28 cellular contexts compared by ENCODE assay signal in the genomic region with DNA sequence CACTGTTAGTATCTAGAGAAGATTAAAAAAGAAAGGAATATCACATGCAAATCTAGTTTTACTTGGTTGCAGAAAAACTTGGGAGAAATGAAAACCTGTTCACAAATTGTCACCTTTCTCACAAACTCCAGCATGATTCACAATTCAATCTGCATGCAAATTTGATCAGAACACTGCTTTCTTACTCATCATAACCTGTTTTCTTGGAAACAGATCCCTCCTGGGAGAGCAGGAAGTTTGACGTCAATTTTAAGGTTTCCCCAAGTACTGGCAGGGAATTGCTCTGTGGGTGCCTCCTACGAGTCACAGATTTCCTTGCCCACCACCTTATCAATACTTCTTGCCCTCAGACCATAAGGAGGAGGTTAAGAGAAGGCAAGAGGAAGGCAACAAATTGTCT. TPM values are rescaled to one million over a fixed set of nuclear protein-coding genes. Genes with fewer than 3 reads are reported as not detected.
DNase-seq lines count a peak whose midpoint lies in the region; ATAC-seq and TF ChIP-seq lines count a peak whose summit lies in the region.
"Had no signal": no experiment of that assay in that cellular context is flagged by ENCODE, and none has a peak within 500 bp of the region (broad histone marks: within the 10 kb centered on the region; RNA-seq: fewer than 3 reads in every experiment).

No MANE protein-coding gene starts in this region.

- H3K9ac ChIP-seq in mammary epithelial cell (ENCODE audit: insufficient read depth, low read length): no peak overlapping the region
- no peak overlapping the region for H3K9ac ChIP-seq in MM.1S (ENCODE audit: low read length)

- H3K27me3 Mint-ChIP-seq in activated naive CD4-positive, alpha-beta T cell treated with anti-CD3 and anti-CD28 coated beads for 36 hours (ENCODE audit: low read depth): peaks cover 21% of the 10 kb centered on the region

- H4K20me1 ChIP-seq in mammary epithelial cell (ENCODE audit: insufficient read depth, low read length): no peaks in the 10 kb centered on the region
- H4K20me1 ChIP-seq in MM.1S (ENCODE audit: insufficient read depth, low read length): no peaks in the 10 kb centered on the region

- H3K27ac ChIP-seq in mammary epithelial cell (ENCODE audit: insufficient read depth, low read depth, low read length) (no peak overlapping the region), MM.1S (ENCODE audit: low read length) (no peak overlapping the region), stomach (no peak overlapping the region)
- H3K27ac ChIP-seq: SK-N-MC had no signal

- no peak for TF ChIP-seq CTCF in mammary epithelial cell (conservative IDR thresholded peaks at IDR 0.05 in 1 of 2, IDR thresholded peaks at IDR 0.05 in 1 of 2; ENCODE audit: extremely low read depth in 1 of 2, insufficient read depth in 1 of 2, low read depth in 1 of 2, low read length in 2 of 2)
- TF ChIP-seq CTCF in MM.1S (IDR thresholded peaks at IDR 0.05; ENCODE audit: low read length): no peak
- TF ChIP-seq CTCF in stomach (IDR thresholded peaks at IDR 0.05): no peak

- 63% methylated on average over 2 of the region's 2 CpGs for WGBS in mammary epithelial cell (ENCODE audit: low coverage, missing lambda C conversion rate)
- 23 to 36% (median 27%) methylated on average over 2 of the region's 2 CpGs for WGBS in stomach, 5 donors

- CTCF ChIA-PET in mammary epithelial cell (lab: Charles Lee; ENCODE audit: low non-redundant PET): no interaction called here
- CTCF ChIA-PET in activated naive CD4-positive, alpha-beta T cell treated with anti-CD3 and anti-CD28 coated beads for 36 hours (lab: Charles Lee): no interaction called here

- BruUV-seq in mammary epithelial cell (replicated peaks; lab: Mats Ljungman, UMichigan): no TSS peak

- H3K4me2 ChIP-seq in mammary epithelial cell (ENCODE audit: insufficient read depth, low read depth, low read length) (no peak overlapping the region), MM.1S (ENCODE audit: low read depth, low read length) (no peak overlapping the region)

- H3K9me3 ChIP-seq in mammary epithelial cell (replicated peaks; ENCODE audit: insufficient read depth, low read length) (no peaks in the 10 kb centered on the region), MM.1S (replicated peaks; ENCODE audit: insufficient read depth, low read length) (no peaks in the 10 kb centered on the region), stomach (peaks cover 0 to 10% (median 6%) of the 10 kb centered on the region in 4 donors)
- H3K9me3 ChIP-seq: BE2C had no signal

- H3K4me3 ChIP-seq in mammary epithelial cell (replicated peaks in 1 of 3; ENCODE audit: insufficient read depth in 1 of 3, low read depth in 2 of 3, low read length in 3 of 3) (no peak overlapping the region), MM.1S (ENCODE audit: low read length) (no peak overlapping the region), stomach (no peak overlapping the region)
- H3K4me3 ChIP-seq: SK-N-MC had no signal

- H3K36me3 Mint-ChIP-seq in activated naive CD4-positive, alpha-beta T cell treated with anti-CD3 and anti-CD28 coated beads for 36 hours (ENCODE audit: low read depth): no peaks in the 10 kb centered on the region
- H3K36me3 Mint-ChIP-seq: CD14-positive monocyte; CD8-positive, alpha-beta memory T cell had no signal

- H3K4me1 ChIP-seq in mammary epithelial cell (ENCODE audit: insufficient read depth, low read length) (no peaks in the 10 kb centered on the region), MM.1S (ENCODE audit: low read length) (no peaks in the 10 kb centered on the region), stomach (peaks cover 0 to 16% (median 4%) of the 10 kb centered on the region in 4 donors)
- H3K4me1 ChIP-seq: BE2C had no signal

- no peaks in the 10 kb centered on the region for H3K4me1 Mint-ChIP-seq in activated naive CD4-positive, alpha-beta T cell treated with anti-CD3 and anti-CD28 coated beads for 36 hours (ENCODE audit: low read depth)
- H3K4me1 Mint-ChIP-seq: CD14-positive monocyte; CD8-positive, alpha-beta memory T cell had no signal

- H3K27me3 ChIP-seq in mammary epithelial cell (ENCODE audit: insufficient read depth, low read length) (no peaks in the 10 kb centered on the region), MM.1S (replicated peaks; ENCODE audit: insufficient read depth, low read length) (no peaks in the 10 kb centered on the region), stomach (no peaks in the 10 kb centered on the region)
- H3K27me3 ChIP-seq: BE2C had no signal

- TF ChIP-seq POLR2A in stomach (IDR thresholded peaks at IDR 0.05): no peak

- H3K79me2 ChIP-seq in mammary epithelial cell (ENCODE audit: insufficient read depth, low read length): no peaks in the 10 kb centered on the region
- H3K79me2 ChIP-seq in MM.1S (ENCODE audit: low read length): no peaks in the 10 kb centered on the region

- no peak overlapping the region for H3K4me3 Mint-ChIP-seq in activated naive CD4-positive, alpha-beta T cell treated with anti-CD3 and anti-CD28 coated beads for 36 hours
- H3K4me3 Mint-ChIP-seq: CD14-positive monocyte; CD8-positive, alpha-beta memory T cell had no signal

- dilution Hi-C loops in mammary epithelial cell (cut with HindIII; ENCODE audit: low sequenced_read_pairs): no loop called here

- no peak for TF ChIP-seq EP300 in stomach (IDR thresholded peaks at IDR 0.05)

- H2AFZ ChIP-seq in mammary epithelial cell (ENCODE audit: low read depth, low read length) (no peak overlapping the region), MM.1S (ENCODE audit: low read length) (no peak overlapping the region)

- DNase-seq in Daoy (ENCODE audit: low read depth) (peak; percentile 29), mammary epithelial cell (peak; percentile 12), kidney tubule cell (ENCODE audit: low spot score) (peak; percentile 34), MM.1S (no peak), stomach (no peak)
- DNase-seq in activated naive CD4-positive, alpha-beta T cell treated with anti-CD3 and anti-CD28 coated beads for 36 hours: no peak
- DNase-seq in stimulated activated CD4-positive, alpha-beta T cell treated with anti-CD3 and anti-CD28 coated beads, Interleukin-4, amount 100 ng/mL, for 1 hour: no peak
- DNase-seq: 8988T; ACHN; BE2C; CD8-positive, alpha-beta memory T cell; DMS 273 treated with DMSO at 0.1 percent for 48 hours; DMS79 treated with DMSO at 0.1 percent for 48 hours; Karpas-422; NCI-H1105 treated with DMSO at 0.1 percent for 48 hours; NCI-H146; NCI-H1930; NCI-H2107; NCI-H446 treated with DMSO at 0.1 percent for 48 hours; NCI-H526; NCI-H82; NK-92 treated with Interleukin-12 subunit alpha and Interleukin-12 subunit beta, amount 100 ng/mL, for 24 hours; RPMI8226; SHP77 treated with DMSO at 0.1 percent for 48 hours had no signal

- peak; percentile 68 for ATAC-seq in esophagus mucosa
- ATAC-seq: HepG2 had no signal

- H3K9me3 Mint-ChIP-seq in activated naive CD4-positive, alpha-beta T cell treated with anti-CD3 and anti-CD28 coated beads for 36 hours: peaks cover 9% of the 10 kb centered on the region

- H3K27ac Mint-ChIP-seq in activated naive CD4-positive, alpha-beta T cell treated with anti-CD3 and anti-CD28 coated beads for 36 hours: no peak overlapping the region
- H3K27ac Mint-ChIP-seq: CD14-positive monocyte; CD8-positive, alpha-beta memory T cell had no signal

- no peaks in the 10 kb centered on the region for H3F3A ChIP-seq in MM.1S (ENCODE audit: insufficient read depth, low read length)

- in situ Hi-C loops in mammary epithelial cell (cut with MboI; ENCODE audit: low sequenced_read_pairs in 2 of 2): no loop called here

- intact Hi-C loops in mammary epithelial cell (cut with micrococcal nuclease) (no loop called here), stomach (cut with DNase I; ENCODE audit: low total_unique reads) (no loop called here)
- intact Hi-C loops in activated naive CD4-positive, alpha-beta T cell treated with anti-CD3 and anti-CD28 coated beads for 36 hours (cut with micrococcal nuclease): no loop called here

- H3K36me3 ChIP-seq in mammary epithelial cell (ENCODE audit: insufficient read depth, low read length) (no peaks in the 10 kb centered on the region), MM.1S (replicated peaks; ENCODE audit: insufficient read depth, low read length) (no peaks in the 10 kb centered on the region), stomach (no peaks in the 10 kb centered on the region)
- H3K36me3 ChIP-seq: BE2C had no signal

- no peaks in the 10 kb centered on the region for H3K9me2 ChIP-seq in MM.1S (replicated peaks; ENCODE audit: insufficient read depth, low read length)

RNA-seq across cellular contexts. Expression of gene HTR4, which starts 30.2 kb away (rescaled TPM):
- total RNA-seq in Daoy (2014; rRNA removed; shearing (Covaris generic)): 0.18 TPM in 1 of 2 replicates, not detected in the other
- total RNA-seq in mammary epithelial cell (not detected), esophagus mucosa (0.08 TPM), stomach (10 to 100 TPM in 1 of 5 donors, 1 to 10 TPM in 1, under 1 TPM in 1, not detected in 2; 0.92 to 17.4 (median 7.6) TPM)
- polyA plus RNA-seq in mammary epithelial cell (not detected), stomach (not detected)
- polyA minus RNA-seq in mammary epithelial cell: not detected
- not detected for total RNA-seq in activated naive CD4-positive, alpha-beta T cell treated with anti-CD3 and anti-CD28 coated beads for 36 hours
- total RNA-seq: CD8-positive, alpha-beta memory T cell; HepG2 had no signal
- polyA plus RNA-seq: CD14-positive monocyte; CD8-positive, alpha-beta memory T cell; HepG2 had no signal

Comparison
In these comparisons a context has a peak if more than half of its experiments do, and no peak if none do; other contexts are left out.
1. DNase-seq: peak in Daoy (single experiment), mammary epithelial cell (single experiment) and kidney tubule cell (single experiment); none in MM.1S (single experiment), stomach (single experiment), activated naive CD4-positive, alpha-beta T cell treated with anti-CD3 and anti-CD28 coated beads for 36 hours (single experiment) and stimulated activated CD4-positive, alpha-beta T cell treated with anti-CD3 and anti-CD28 coated beads, Interleukin-4, amount 100 ng/mL, for 1 hour (single experiment).